1 cellular context compared by ENCODE assay signal in genomic region chr2:10408649-10409579, GRCh38.
TF ChIP-seq lines count a peak whose summit lies in the region.

No MANE protein-coding gene starts in this region.

TF ChIP-seq in HepG2, 621 proteins besides CTCF, POLR2A, EP300 and RAD21 (continued from another document and continues in another):
- 0 out of 2 replicates have a peak, but pooled peaks have one; percentile 38 for TF ChIP-seq ZNF230 (CRISPR knock-in tag; IDR thresholded peaks at IDR 0.05)
- TF ChIP-seq FOXO1 (CRISPR knock-in tag; IDR thresholded peaks at IDR 0.05) = peak; percentile 78; the same call in 1 of the 2 replicates
- TF ChIP-seq MED1 (CRISPR knock-in tag; IDR thresholded peaks at IDR 0.05) = peak; percentile 62
- peak; percentile 70 for TF ChIP-seq ZNF883 (CRISPR knock-in tag; IDR thresholded peaks at IDR 0.05; ENCODE audit: not compliant biosample characterization)
- no peak for TF ChIP-seq KDM5A (IDR thresholded peaks at IDR 0.05; ENCODE audit: borderline replicate concordance, low read length)
- peak; percentile 56; the same call in 1 of the 2 replicates for TF ChIP-seq PHF21A (CRISPR knock-in tag; IDR thresholded peaks at IDR 0.05)
- peak; percentile 77; the same call in 1 of the 2 replicates for TF ChIP-seq MIER3 (CRISPR knock-in tag; IDR thresholded peaks at IDR 0.05; ENCODE audit: borderline replicate concordance)
- no peak for TF ChIP-seq SOX6 (IDR thresholded peaks at IDR 0.05)
- TF ChIP-seq SOX6 (CRISPR knock-in tag; IDR thresholded peaks at IDR 0.05) = peak; percentile 72
- TF ChIP-seq CREB1 (IDR thresholded peaks at IDR 0.05) = peak; percentile 24; the same call in 1 of the 2 replicates
- TF ChIP-seq CREB1 (CRISPR knock-in tag; IDR thresholded peaks at IDR 0.05) = peak; percentile 20; the same call in 1 of the 2 replicates
- no peak; the same call in 1 of the 2 replicates for TF ChIP-seq ZNF44 (CRISPR knock-in tag; IDR thresholded peaks at IDR 0.05)
- peak; percentile 72; the same call in 1 of the 2 replicates for TF ChIP-seq ZNF331 (CRISPR knock-in tag; IDR thresholded peaks at IDR 0.05)
- TF ChIP-seq YY1 (IDR thresholded peaks at IDR 0.05; ENCODE audit: insufficient read depth, insufficient replicate concordance, low read depth, low read length) = peak; percentile 70
- peak; percentile 28 for TF ChIP-seq CBX1 (IDR thresholded peaks at IDR 0.05; ENCODE audit: low read depth)
- peak; percentile 86 for TF ChIP-seq CBX5 (CRISPR knock-in tag; IDR thresholded peaks at IDR 0.05; ENCODE audit: borderline replicate concordance)
- peak; percentile 79; the same call in 1 of the 2 replicates for TF ChIP-seq ZNF501 (CRISPR knock-in tag; IDR thresholded peaks at IDR 0.05)
- no peak for TF ChIP-seq ZNF749 (CRISPR knock-in tag; IDR thresholded peaks at IDR 0.05; ENCODE audit: borderline replicate concordance)
- peak; percentile 83; the same call in 1 of the 2 replicates for TF ChIP-seq SNAPC2 (CRISPR knock-in tag; IDR thresholded peaks at IDR 0.05)
- no peak for TF ChIP-seq ZNF142 (CRISPR knock-in tag; IDR thresholded peaks at IDR 0.05)
- no peak for TF ChIP-seq SMARCC2 (IDR thresholded peaks at IDR 0.05)
- peak; percentile 72 for TF ChIP-seq TBX2 (CRISPR knock-in tag; IDR thresholded peaks at IDR 0.05; ENCODE audit: borderline replicate concordance)
- TF ChIP-seq XRCC5 (optimal IDR thresholded peaks at IDR 0.05; ENCODE audit: low read length) = peak; percentile 93
- TF ChIP-seq FOXK1 (CRISPR knock-in tag; IDR thresholded peaks at IDR 0.05; ENCODE audit: borderline replicate concordance, low read depth) = 0 out of 2 replicates have a peak, but pooled peaks have one; percentile 31
- TF ChIP-seq KDM3A (CRISPR knock-in tag; IDR thresholded peaks at IDR 0.05; ENCODE audit: low read depth) = peak; percentile 95
- TF ChIP-seq ARID2 (CRISPR knock-in tag; IDR thresholded peaks at IDR 0.05; ENCODE audit: borderline replicate concordance) = peak; percentile 65; the same call in 1 of the 2 replicates
- TF ChIP-seq ZNF768 (CRISPR knock-in tag; IDR thresholded peaks at IDR 0.05) = peak; percentile 52; the same call in 1 of the 2 replicates
- peak; percentile 12; the same call in 1 of the 2 replicates for TF ChIP-seq MEF2D (CRISPR knock-in tag; IDR thresholded peaks at IDR 0.05)
- peak; percentile 62; the same call in 1 of the 2 replicates for TF ChIP-seq NFKBIZ (CRISPR knock-in tag; IDR thresholded peaks at IDR 0.05)
- 0 out of 2 replicates have a peak, but pooled peaks have one; percentile 11 for TF ChIP-seq ZKSCAN1 (IDR thresholded peaks at IDR 0.05; ENCODE audit: low read length)
- TF ChIP-seq FOXA1 (IDR thresholded peaks at IDR 0.05) = no peak
- no peak for TF ChIP-seq FOXA1 (CRISPR knock-in tag; IDR thresholded peaks at IDR 0.05)
- peak; percentile 48; the same call in 1 of the 2 replicates for TF ChIP-seq BCL3 (CRISPR knock-in tag; IDR thresholded peaks at IDR 0.05)
- TF ChIP-seq ZNF121 (CRISPR knock-in tag; IDR thresholded peaks at IDR 0.05) = peak; percentile 80; the same call in 1 of the 2 replicates
- TF ChIP-seq ZNF878 (CRISPR knock-in tag; IDR thresholded peaks at IDR 0.05) = 0 out of 2 replicates have a peak, but pooled peaks have one; percentile 47
- TF ChIP-seq ZNF205 (CRISPR knock-in tag; IDR thresholded peaks at IDR 0.05) = peak; percentile 72; the same call in 1 of the 2 replicates
- TF ChIP-seq, protein P1, sequence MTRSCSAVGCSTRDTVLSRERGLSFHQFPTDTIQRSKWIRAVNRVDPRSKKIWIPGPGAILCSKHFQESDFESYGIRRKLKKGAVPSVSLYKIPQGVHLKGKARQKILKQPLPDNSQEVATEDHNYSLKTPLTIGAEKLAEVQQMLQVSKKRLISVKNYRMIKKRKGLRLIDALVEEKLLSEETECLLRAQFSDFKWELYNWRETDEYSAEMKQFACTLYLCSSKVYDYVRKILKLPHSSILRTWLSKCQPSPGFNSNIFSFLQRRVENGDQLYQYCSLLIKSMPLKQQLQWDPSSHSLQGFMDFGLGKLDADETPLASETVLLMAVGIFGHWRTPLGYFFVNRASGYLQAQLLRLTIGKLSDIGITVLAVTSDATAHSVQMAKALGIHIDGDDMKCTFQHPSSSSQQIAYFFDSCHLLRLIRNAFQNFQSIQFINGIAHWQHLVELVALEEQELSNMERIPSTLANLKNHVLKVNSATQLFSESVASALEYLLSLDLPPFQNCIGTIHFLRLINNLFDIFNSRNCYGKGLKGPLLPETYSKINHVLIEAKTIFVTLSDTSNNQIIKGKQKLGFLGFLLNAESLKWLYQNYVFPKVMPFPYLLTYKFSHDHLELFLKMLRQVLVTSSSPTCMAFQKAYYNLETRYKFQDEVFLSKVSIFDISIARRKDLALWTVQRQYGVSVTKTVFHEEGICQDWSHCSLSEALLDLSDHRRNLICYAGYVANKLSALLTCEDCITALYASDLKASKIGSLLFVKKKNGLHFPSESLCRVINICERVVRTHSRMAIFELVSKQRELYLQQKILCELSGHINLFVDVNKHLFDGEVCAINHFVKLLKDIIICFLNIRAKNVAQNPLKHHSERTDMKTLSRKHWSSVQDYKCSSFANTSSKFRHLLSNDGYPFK (CRISPR knock-in tag; IDR thresholded peaks at IDR 0.05; ENCODE audit: borderline replicate concordance) = 0 out of 2 replicates have a peak, but pooled peaks have one; percentile 37
- no peak for TF ChIP-seq ZFP36L1 (CRISPR knock-in tag; IDR thresholded peaks at IDR 0.05)
- TF ChIP-seq, protein P2, sequence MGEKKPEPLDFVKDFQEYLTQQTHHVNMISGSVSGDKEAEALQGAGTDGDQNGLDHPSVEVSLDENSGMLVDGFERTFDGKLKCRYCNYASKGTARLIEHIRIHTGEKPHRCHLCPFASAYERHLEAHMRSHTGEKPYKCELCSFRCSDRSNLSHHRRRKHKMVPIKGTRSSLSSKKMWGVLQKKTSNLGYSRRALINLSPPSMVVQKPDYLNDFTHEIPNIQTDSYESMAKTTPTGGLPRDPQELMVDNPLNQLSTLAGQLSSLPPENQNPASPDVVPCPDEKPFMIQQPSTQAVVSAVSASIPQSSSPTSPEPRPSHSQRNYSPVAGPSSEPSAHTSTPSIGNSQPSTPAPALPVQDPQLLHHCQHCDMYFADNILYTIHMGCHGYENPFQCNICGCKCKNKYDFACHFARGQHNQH (CRISPR knock-in tag; IDR thresholded peaks at IDR 0.05) = peak; percentile 83; the same call in 1 of the 2 replicates
- TF ChIP-seq RBM22 (optimal IDR thresholded peaks at IDR 0.05; ENCODE audit: low read length) = peak; percentile 0
- no peak for TF ChIP-seq RFX3 (CRISPR knock-in tag; IDR thresholded peaks at IDR 0.05)
- no peak for TF ChIP-seq ZNF562 (CRISPR knock-in tag; IDR thresholded peaks at IDR 0.05; ENCODE audit: borderline replicate concordance)
- TF ChIP-seq ZNF83 (CRISPR knock-in tag; IDR thresholded peaks at IDR 0.05; ENCODE audit: borderline replicate concordance) = peak; percentile 82; the same call in 1 of the 2 replicates
- peak; percentile 73; the same call in 1 of the 2 replicates for TF ChIP-seq KAT8 (CRISPR knock-in tag; IDR thresholded peaks at IDR 0.05)
- TF ChIP-seq, protein P3, sequence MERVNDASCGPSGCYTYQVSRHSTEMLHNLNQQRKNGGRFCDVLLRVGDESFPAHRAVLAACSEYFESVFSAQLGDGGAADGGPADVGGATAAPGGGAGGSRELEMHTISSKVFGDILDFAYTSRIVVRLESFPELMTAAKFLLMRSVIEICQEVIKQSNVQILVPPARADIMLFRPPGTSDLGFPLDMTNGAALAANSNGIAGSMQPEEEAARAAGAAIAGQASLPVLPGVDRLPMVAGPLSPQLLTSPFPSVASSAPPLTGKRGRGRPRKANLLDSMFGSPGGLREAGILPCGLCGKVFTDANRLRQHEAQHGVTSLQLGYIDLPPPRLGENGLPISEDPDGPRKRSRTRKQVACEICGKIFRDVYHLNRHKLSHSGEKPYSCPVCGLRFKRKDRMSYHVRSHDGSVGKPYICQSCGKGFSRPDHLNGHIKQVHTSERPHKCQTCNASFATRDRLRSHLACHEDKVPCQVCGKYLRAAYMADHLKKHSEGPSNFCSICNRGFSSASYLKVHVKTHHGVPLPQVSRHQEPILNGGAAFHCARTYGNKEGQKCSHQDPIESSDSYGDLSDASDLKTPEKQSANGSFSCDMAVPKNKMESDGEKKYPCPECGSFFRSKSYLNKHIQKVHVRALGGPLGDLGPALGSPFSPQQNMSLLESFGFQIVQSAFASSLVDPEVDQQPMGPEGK (CRISPR knock-in tag; IDR thresholded peaks at IDR 0.05) = peak; percentile 28; the same call in 1 of the 2 replicates
- TF ChIP-seq ZHX2 (IDR thresholded peaks at IDR 0.05; ENCODE audit: low read depth) = 0 out of 2 replicates have a peak, but pooled peaks have one; percentile 61
- TF ChIP-seq ZHX2 (CRISPR knock-in tag; IDR thresholded peaks at IDR 0.05; ENCODE audit: borderline replicate concordance) = no peak
